9 cellular contexts compared by ENCODE assay signal in genomic region chr1:1780598-1781525, GRCh38. TPM values are rescaled to one million over a fixed set of nuclear protein-coding genes. Genes with fewer than 3 reads are reported as not detected.
DNase-seq lines count a peak whose midpoint lies in the region; ATAC-seq and TF ChIP-seq lines count a peak whose summit lies in the region.
"Had no signal": no experiment of that assay in that cellular context is flagged by ENCODE, and none has a peak within 500 bp of the region (broad histone marks: within the 10 kb centered on the region; RNA-seq: fewer than 3 reads in every experiment).

No MANE protein-coding gene starts in this region.

- no peaks in the 10 kb centered on the region for H3K27me3 ChIP-seq in body of pancreas

- H3K36me3 Mint-ChIP-seq in CD14-positive monocyte, result peaks cover 19 to 36% of the 10 kb centered on the region in 2 donors
- peaks cover 20% of the 10 kb centered on the region for H3K36me3 Mint-ChIP-seq in nephron (ENCODE audit: low read depth)

- intact Hi-C loops in CD14-positive monocyte (cut with micrococcal nuclease) (loop anchor here in 1 of 2 donors (2.0 to 5.0 kb wide), 4 partner anchors 16 to 474 kb away; partner anchors contain the start of genes ACAP3, GNB1 and PUSL1), body of pancreas (cut with DNase I) (no loop called here)

- no peak for ATAC-seq in body of pancreas
- no peak for ATAC-seq in HG02852 (IDR thresholded peaks at IDR 0.05; ENCODE audit: unreplicated experiment)
- ATAC-seq in GM18520 (IDR thresholded peaks at IDR 0.05; ENCODE audit: unreplicated experiment), result no peak

- DNase-seq in CD14-positive monocyte (ENCODE audit: low spot score) (no peak), body of pancreas (no peak), T-helper 9 cell (no peak), GOT3 (lab: John Stamatoyannopoulos, UW) (no peak)
- no peak for DNase-seq in Jurkat, Clone E6-1 (ENCODE audit: low read depth, low spot score)
- DNase-seq: NCI-H187 had no signal

- WGBS in body of pancreas, 2 donors, result 65 to 88% methylated on average over 5 to 6 of the region's 7 CpGs

- H3K4me1 Mint-ChIP-seq in CD14-positive monocyte, result peaks cover 56% of the 10 kb centered on the region
- H3K4me1 Mint-ChIP-seq in nephron, result peaks cover 27% of the 10 kb centered on the region

- peak overlapping the region; percentile 97 to 99 for H3K4me3 Mint-ChIP-seq in CD14-positive monocyte
- H3K4me3 Mint-ChIP-seq in nephron, result peak overlapping the region; percentile 50 to 91 (median 83)

- TF ChIP-seq CTCF in CD14-positive monocyte (IDR thresholded peaks at IDR 0.05) (no peak), body of pancreas (IDR thresholded peaks at IDR 0.05) (no peak), nephron (IDR thresholded peaks at IDR 0.05; ENCODE audit: unreplicated experiment in 3 of 3) (no peak)

- H3K9me3 ChIP-seq in body of pancreas, result no peaks in the 10 kb centered on the region

- H3K27ac Mint-ChIP-seq in CD14-positive monocyte (peak overlapping the region; percentile 99 to 100 (median 100)), nephron (no peak overlapping the region)

- H3K4me3 ChIP-seq in Jurkat, Clone E6-1 (ENCODE audit: low read length), result peak overlapping the region; percentile 27; the same call in 1 of the 2 replicates
- H3K4me3 ChIP-seq in body of pancreas, result no peak overlapping the region

- H3K36me3 ChIP-seq in body of pancreas (replicated peaks in 1 of 2; ENCODE audit: insufficient read depth in 1 of 2, low read depth in 2 of 2), result peaks cover 0 to 6% of the 10 kb centered on the region in 2 donors

- peaks cover 0 to 7% (median 0%) of the 10 kb centered on the region in 3 donors for H3K27me3 Mint-ChIP-seq in CD14-positive monocyte (ENCODE audit: low read depth in 3 of 3)
- H3K27me3 Mint-ChIP-seq in nephron (ENCODE audit: low read depth), result no peaks in the 10 kb centered on the region

- peak overlapping the region; percentile 81 to 91 (median 86) for H3K27ac ChIP-seq in body of pancreas

- H3K9me3 Mint-ChIP-seq in CD14-positive monocyte (peaks cover 0 to 2% (median 0%) of the 10 kb centered on the region in 7 donors), nephron (no peaks in the 10 kb centered on the region)

- peaks cover 72% of the 10 kb centered on the region for H3K4me1 ChIP-seq in body of pancreas

- no peak for TF ChIP-seq POLR2A in body of pancreas (IDR thresholded peaks at IDR 0.05)

RNA-seq across cellular contexts. Expression of gene NADK, which starts 2.6 kb away (rescaled TPM):
- 100 to 1,000 TPM; 175 to 235 TPM for polyA plus RNA-seq in CD14-positive monocyte
- polyA plus RNA-seq in Jurkat, Clone E6-1 (2012; ENCODE audit: insufficient read depth, insufficient read length), result 59.7 TPM
- total RNA-seq in body of pancreas, result 10 to 100 TPM; 51.7 to 56.3 TPM

RNA-seq across cellular contexts. Expression of gene CDK11A, which starts 56.7 kb away (rescaled TPM):
- polyA plus RNA-seq in CD14-positive monocyte, result 10 to 100 TPM in 1 of 2 donors, 1 to 10 TPM in 1; 4.4 to 13.3 TPM
- 42.4 TPM for polyA plus RNA-seq in Jurkat, Clone E6-1 (2012; ENCODE audit: insufficient read depth, insufficient read length)
- 10 to 100 TPM; 35.8 to 38.9 TPM for total RNA-seq in body of pancreas

Comparison
In these comparisons a context has a peak if more than half of its experiments do, and no peak if none do; other contexts are left out.
1. H3K27ac Mint-ChIP-seq: peak in CD14-positive monocyte (7 of 7); none in nephron (0 of 3).